In genomic region chr6:106967936-106968555, GRCh38 we compare ENCODE assay signal across 19 cellular contexts. TPM values are rescaled to one million over a fixed set of nuclear protein-coding genes. Genes with fewer than 3 reads are reported as not detected.
A peak's percentile ranks its signal among the peaks of the same experiment; 100 is the strongest.
DNase-seq lines count a peak whose midpoint lies in the region; ATAC-seq and TF ChIP-seq lines count a peak whose summit lies in the region.
"Had no signal": no experiment of that assay in that cellular context is flagged by ENCODE, and none has a peak within 500 bp of the region (broad histone marks: within the 10 kb centered on the region; RNA-seq: fewer than 3 reads in every experiment).

No MANE protein-coding gene starts in this region.

- TF ChIP-seq POLR2A in breast epithelium (IDR thresholded peaks at IDR 0.05), result no peak

- peaks cover 7% of the 10 kb centered on the region for H3K4me1 ChIP-seq in mammary epithelial cell (ENCODE audit: insufficient read depth, low read length)
- H3K4me1 ChIP-seq in breast epithelium, result no peaks in the 10 kb centered on the region
- H3K4me1 ChIP-seq in mucosa of descending colon (ENCODE audit: low read depth), result no peaks in the 10 kb centered on the region

- CTCF ChIA-PET in mammary epithelial cell (lab: Charles Lee; ENCODE audit: low non-redundant PET), result no interaction called here
- CTCF ChIA-PET in activated naive CD4-positive, alpha-beta T cell treated with anti-CD3 and anti-CD28 coated beads, Interleukin-2, amount 10 ng/mL, durations not matched to agents 7 days and 5 days (lab: Charles Lee), result no interaction called here

- H3K4me3 ChIP-seq in mammary epithelial cell (replicated peaks in 1 of 3; ENCODE audit: insufficient read depth in 1 of 3, low read depth in 2 of 3, low read length in 3 of 3) (no peak overlapping the region), breast epithelium (no peak overlapping the region), mucosa of descending colon (no peak overlapping the region)
- H3K4me3 ChIP-seq: BLaER1 treated with 17β-estradiol and CSF1 and Interleukin-3, amounts not matched to agents 10 nM and 100 nM had no signal

- H4K20me1 ChIP-seq in mammary epithelial cell (ENCODE audit: insufficient read depth, low read length), result peaks cover 8% of the 10 kb centered on the region

- peaks cover 12% of the 10 kb centered on the region for H3K9me3 Mint-ChIP-seq in type B pancreatic cell
- no peaks in the 10 kb centered on the region for H3K9me3 Mint-ChIP-seq in activated naive CD4-positive, alpha-beta T cell treated with anti-CD3 and anti-CD28 coated beads, Interleukin-2, amount 10 ng/mL, durations not matched to agents 7 days and 5 days
- H3K9me3 Mint-ChIP-seq: CD4-positive, alpha-beta memory T cell had no signal

- H3K27ac Mint-ChIP-seq in type B pancreatic cell, result peak overlapping the region; percentile 84
- no peak overlapping the region for H3K27ac Mint-ChIP-seq in activated naive CD4-positive, alpha-beta T cell treated with anti-CD3 and anti-CD28 coated beads, Interleukin-2, amount 10 ng/mL, durations not matched to agents 7 days and 5 days
- H3K27ac Mint-ChIP-seq: CD4-positive, alpha-beta memory T cell had no signal

- no TSS peak for BruUV-seq in mammary epithelial cell (replicated peaks; lab: Mats Ljungman, UMichigan)

- no peak overlapping the region for H3K4me2 ChIP-seq in mammary epithelial cell (ENCODE audit: insufficient read depth, low read depth, low read length)

- H3K36me3 ChIP-seq in mammary epithelial cell (ENCODE audit: insufficient read depth, low read length), result peaks cover 3% of the 10 kb centered on the region
- no peaks in the 10 kb centered on the region for H3K36me3 ChIP-seq in breast epithelium
- H3K36me3 ChIP-seq in mucosa of descending colon (ENCODE audit: low read depth), result no peaks in the 10 kb centered on the region

- H3K27me3 ChIP-seq in mammary epithelial cell (ENCODE audit: insufficient read depth, low read length) (no peaks in the 10 kb centered on the region), breast epithelium (no peaks in the 10 kb centered on the region)

- WGBS in mammary epithelial cell (ENCODE audit: low coverage, missing lambda C conversion rate), result 90% methylated on average over 8 of the region's 9 CpGs

- no peak overlapping the region for H2AFZ ChIP-seq in mammary epithelial cell (ENCODE audit: low read depth, low read length)

- H3K36me3 Mint-ChIP-seq in type B pancreatic cell, result peaks cover 38% of the 10 kb centered on the region
- H3K36me3 Mint-ChIP-seq in activated naive CD4-positive, alpha-beta T cell treated with anti-CD3 and anti-CD28 coated beads, Interleukin-2, amount 10 ng/mL, durations not matched to agents 7 days and 5 days, result no peaks in the 10 kb centered on the region
- H3K36me3 Mint-ChIP-seq: CD4-positive, alpha-beta memory T cell had no signal

- peak; percentile 6 for DNase-seq in mammary epithelial cell
- DNase-seq in breast epithelium (ENCODE audit: low spot score in 2 of 2), result no peak
- no peak for DNase-seq in epithelial cell of prostate (ENCODE audit: low read depth, low spot score)
- no peak for DNase-seq in mucosa of descending colon
- no peak for DNase-seq in type B pancreatic cell (ENCODE audit: extremely low spot score, unreplicated experiment)
- no peak for DNase-seq in GDM1 (lab: John Stamatoyannopoulos, UW)
- no peak for DNase-seq in activated naive CD4-positive, alpha-beta T cell treated with anti-CD3 and anti-CD28 coated beads, Interleukin-2, amount 10 ng/mL, durations not matched to agents 7 days and 5 days
- no peak for DNase-seq in NCI-H69 (lab: John Stamatoyannopoulos, UW)
- DNase-seq: CD4-positive, alpha-beta memory T cell; DMS153; MM.1S; NCI-H1048; NCI-H1417 treated with DMSO at 0.1 percent for 48 hours; NCI-H187; NCI-H446; SHP77 treated with DMSO at 0.1 percent for 48 hours had no signal

- intact Hi-C loops in mammary epithelial cell (cut with micrococcal nuclease) (no loop called here), breast epithelium (cut with DNase I; ENCODE audit: low total_unique reads) (no loop called here), mucosa of descending colon (cut with DNase I, micrococcal nuclease) (no loop called here)

- H3K27ac ChIP-seq in mammary epithelial cell (ENCODE audit: insufficient read depth, low read depth, low read length) (no peak overlapping the region), breast epithelium (no peak overlapping the region), epithelial cell of prostate (peak overlapping the region; percentile 37)
- H3K27ac ChIP-seq: 22Rv1; BLaER1 treated with 17β-estradiol and CSF1 and Interleukin-3, amounts not matched to agents 10 nM and 100 nM; RWPE1 had no signal

- ATAC-seq in mucosa of descending colon, result peak; percentile 15

- no peaks in the 10 kb centered on the region for H3K9me3 ChIP-seq in mammary epithelial cell (replicated peaks; ENCODE audit: insufficient read depth, low read length)
- H3K9me3 ChIP-seq in breast epithelium, result no peaks in the 10 kb centered on the region
- no peaks in the 10 kb centered on the region for H3K9me3 ChIP-seq in mucosa of descending colon

- peaks cover 3% of the 10 kb centered on the region for H3K27me3 Mint-ChIP-seq in type B pancreatic cell
- peaks cover 40% of the 10 kb centered on the region for H3K27me3 Mint-ChIP-seq in activated naive CD4-positive, alpha-beta T cell treated with anti-CD3 and anti-CD28 coated beads, Interleukin-2, amount 10 ng/mL, durations not matched to agents 7 days and 5 days

- H3K9ac ChIP-seq in mammary epithelial cell (ENCODE audit: insufficient read depth, low read length), result no peak overlapping the region
- H3K9ac ChIP-seq: BLaER1 treated with 17β-estradiol and CSF1 and Interleukin-3, amounts not matched to agents 10 nM and 100 nM had no signal

- in situ Hi-C loops in mammary epithelial cell (cut with MboI; ENCODE audit: low sequenced_read_pairs in 2 of 2), result no loop called here

- peaks cover 9% of the 10 kb centered on the region for H3K4me1 Mint-ChIP-seq in type B pancreatic cell (ENCODE audit: unreplicated experiment)
- H3K4me1 Mint-ChIP-seq in activated naive CD4-positive, alpha-beta T cell treated with anti-CD3 and anti-CD28 coated beads, Interleukin-2, amount 10 ng/mL, durations not matched to agents 7 days and 5 days, result no peaks in the 10 kb centered on the region

- dilution Hi-C loops in mammary epithelial cell (cut with HindIII; ENCODE audit: low sequenced_read_pairs), result no loop called here

- H3K79me2 ChIP-seq in mammary epithelial cell (ENCODE audit: insufficient read depth, low read length), result peaks cover 17% of the 10 kb centered on the region

- H3K4me3 Mint-ChIP-seq in type B pancreatic cell, result no peak overlapping the region
- H3K4me3 Mint-ChIP-seq in activated naive CD4-positive, alpha-beta T cell treated with anti-CD3 and anti-CD28 coated beads, Interleukin-2, amount 10 ng/mL, durations not matched to agents 7 days and 5 days, result no peak overlapping the region
- H3K4me3 Mint-ChIP-seq: CD4-positive, alpha-beta memory T cell had no signal

- TF ChIP-seq CTCF in mammary epithelial cell (conservative IDR thresholded peaks at IDR 0.05 in 1 of 2, IDR thresholded peaks at IDR 0.05 in 1 of 2; ENCODE audit: extremely low read depth in 1 of 2, insufficient read depth in 1 of 2, low read depth in 1 of 2, low read length in 2 of 2), result no peak
- TF ChIP-seq CTCF in breast epithelium (IDR thresholded peaks at IDR 0.05), result no peak
- no peak for TF ChIP-seq CTCF in mucosa of descending colon (IDR thresholded peaks at IDR 0.05)
- TF ChIP-seq CTCF in type B pancreatic cell (conservative IDR thresholded peaks at IDR 0.05), result no peak

RNA-seq across cellular contexts. Expression of gene CD24, which starts 6.5 kb away (rescaled TPM):
- 100 to 1,000 TPM; 299 to 397 TPM for total RNA-seq in mammary epithelial cell
- 314 TPM for polyA plus RNA-seq in mammary epithelial cell
- 258 TPM for polyA minus RNA-seq in mammary epithelial cell
- 100 to 1,000 TPM in 2 of 3 donors, 10 to 100 TPM in 1; 16.8 to 470 (median 201) TPM for total RNA-seq in breast epithelium
- 1,000 to 10,000 TPM in 2 of 3 donors, 100 to 1,000 TPM in 1; 968 to 2,235 (median 1,593) TPM for total RNA-seq in mucosa of descending colon
- 807 and 1,512 TPM in 2 replicates for total RNA-seq in type B pancreatic cell (ENCODE audit: low replicate concordance)
- total RNA-seq: CD4-positive, alpha-beta memory T cell had no signal

RNA-seq across cellular contexts. Expression of gene MTRES1, which starts 60.0 kb away (rescaled TPM):
- total RNA-seq in mammary epithelial cell, result 10 to 100 TPM in 1 of 2 donors, 1 to 10 TPM in 1; 6.8 to 22.0 TPM
- 9.3 TPM for polyA plus RNA-seq in mammary epithelial cell
- polyA minus RNA-seq in mammary epithelial cell, result 7.5 TPM
- total RNA-seq in breast epithelium, result 10 to 100 TPM; 10.8 to 13.5 (median 13.3) TPM
- 10 to 100 TPM; 22.6 to 30.7 (median 30.0) TPM for total RNA-seq in mucosa of descending colon
- total RNA-seq in type B pancreatic cell (ENCODE audit: low replicate concordance), result 23.5 and 25.7 TPM in 2 replicates
